ENCODE assay signal across 1 cellular context in genomic region chr17:80453126-80453979, GRCh38.
TF ChIP-seq lines count a peak whose summit lies in the region.

No MANE protein-coding gene starts in this region.

TF ChIP-seq in HCT116, 20 proteins besides CTCF, POLR2A, EP300 and RAD21 (continued from another document):
- TF ChIP-seq REST (IDR thresholded peaks at IDR 0.05; ENCODE audit: low read depth) (no peak), SRF (IDR thresholded peaks at IDR 0.05; ENCODE audit: low read depth) (no peak), ELF1 (IDR thresholded peaks at IDR 0.05; ENCODE audit: borderline replicate concordance, low read depth) (no peak), TCF7L2 (IDR thresholded peaks at IDR 0.05; ENCODE audit: borderline replicate concordance, extremely low read depth, insufficient read depth, insufficient read length) (no peak), SP1 (IDR thresholded peaks at IDR 0.05; ENCODE audit: low read depth) (no peak), EZH2phosphoT487 (IDR thresholded peaks at IDR 0.05; ENCODE audit: borderline replicate concordance) (no peak), ZBTB33 (IDR thresholded peaks at IDR 0.05; ENCODE audit: extremely low read depth, insufficient replicate concordance, low read length) (no peak), FOSL1 (IDR thresholded peaks at IDR 0.05; ENCODE audit: low read depth) (no peak), EZH2 (IDR thresholded peaks at IDR 0.05) (no peak), MAX (IDR thresholded peaks at IDR 0.05) (no peak)
